1 cellular context compared by ENCODE assay signal in the genomic region with DNA sequence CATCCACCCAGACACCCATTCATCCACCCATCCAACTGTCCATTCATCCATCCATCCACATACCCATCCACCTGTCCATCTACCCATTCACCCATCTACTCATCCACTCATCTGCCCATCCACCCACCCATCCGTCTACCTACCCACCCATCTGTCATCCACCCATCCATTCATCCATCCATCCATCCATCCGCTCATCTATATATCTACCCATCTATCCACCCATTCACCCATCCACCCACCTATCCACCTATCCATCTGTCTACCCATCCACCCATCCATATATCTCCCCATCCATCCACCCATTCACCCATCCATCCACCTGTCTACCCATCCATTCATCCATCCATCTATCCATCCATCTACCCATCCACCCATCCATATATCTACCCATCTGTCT.
TF ChIP-seq lines count a peak whose summit lies in the region.

No MANE protein-coding gene starts in this region.

TF ChIP-seq in HEK293, 187 proteins besides CTCF, POLR2A, EP300 and RAD21 (continued from another document):
- TF ChIP-seq, protein P1, sequence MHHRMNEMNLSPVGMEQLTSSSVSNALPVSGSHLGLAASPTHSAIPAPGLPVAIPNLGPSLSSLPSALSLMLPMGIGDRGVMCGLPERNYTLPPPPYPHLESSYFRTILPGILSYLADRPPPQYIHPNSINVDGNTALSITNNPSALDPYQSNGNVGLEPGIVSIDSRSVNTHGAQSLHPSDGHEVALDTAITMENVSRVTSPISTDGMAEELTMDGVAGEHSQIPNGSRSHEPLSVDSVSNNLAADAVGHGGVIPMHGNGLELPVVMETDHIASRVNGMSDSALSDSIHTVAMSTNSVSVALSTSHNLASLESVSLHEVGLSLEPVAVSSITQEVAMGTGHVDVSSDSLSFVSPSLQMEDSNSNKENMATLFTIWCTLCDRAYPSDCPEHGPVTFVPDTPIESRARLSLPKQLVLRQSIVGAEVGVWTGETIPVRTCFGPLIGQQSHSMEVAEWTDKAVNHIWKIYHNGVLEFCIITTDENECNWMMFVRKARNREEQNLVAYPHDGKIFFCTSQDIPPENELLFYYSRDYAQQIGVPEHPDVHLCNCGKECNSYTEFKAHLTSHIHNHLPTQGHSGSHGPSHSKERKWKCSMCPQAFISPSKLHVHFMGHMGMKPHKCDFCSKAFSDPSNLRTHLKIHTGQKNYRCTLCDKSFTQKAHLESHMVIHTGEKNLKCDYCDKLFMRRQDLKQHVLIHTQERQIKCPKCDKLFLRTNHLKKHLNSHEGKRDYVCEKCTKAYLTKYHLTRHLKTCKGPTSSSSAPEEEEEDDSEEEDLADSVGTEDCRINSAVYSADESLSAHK (tag by site-specific recombination; IDR thresholded peaks at IDR 0.05), result no peak
- TF ChIP-seq ZNF132 (tag by site-specific recombination; IDR thresholded peaks at IDR 0.05; ENCODE audit: borderline replicate concordance), result no peak
- TF ChIP-seq, protein P2, sequence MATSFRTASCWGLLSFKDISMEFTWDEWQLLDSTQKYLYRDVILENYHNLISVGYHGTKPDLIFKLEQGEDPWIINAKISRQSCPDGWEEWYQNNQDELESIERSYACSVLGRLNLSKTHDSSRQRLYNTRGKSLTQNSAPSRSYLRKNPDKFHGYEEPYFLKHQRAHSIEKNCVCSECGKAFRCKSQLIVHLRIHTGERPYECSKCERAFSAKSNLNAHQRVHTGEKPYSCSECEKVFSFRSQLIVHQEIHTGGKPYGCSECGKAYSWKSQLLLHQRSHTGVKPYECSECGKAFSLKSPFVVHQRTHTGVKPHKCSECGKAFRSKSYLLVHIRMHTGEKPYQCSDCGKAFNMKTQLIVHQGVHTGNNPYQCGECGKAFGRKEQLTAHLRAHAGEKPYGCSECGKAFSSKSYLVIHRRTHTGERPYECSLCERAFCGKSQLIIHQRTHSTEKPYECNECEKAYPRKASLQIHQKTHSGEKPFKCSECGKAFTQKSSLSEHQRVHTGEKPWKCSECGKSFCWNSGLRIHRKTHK (tag by site-specific recombination; IDR thresholded peaks at IDR 0.05), result 0 out of 2 replicates have a peak, but pooled peaks have one; percentile 17
- TF ChIP-seq ZBTB1 (tag by site-specific recombination; IDR thresholded peaks at IDR 0.05), result no peak
- no peak for TF ChIP-seq ZNF354C (tag by site-specific recombination; IDR thresholded peaks at IDR 0.05; ENCODE audit: borderline replicate concordance, low read depth)
- TF ChIP-seq, protein P3, sequence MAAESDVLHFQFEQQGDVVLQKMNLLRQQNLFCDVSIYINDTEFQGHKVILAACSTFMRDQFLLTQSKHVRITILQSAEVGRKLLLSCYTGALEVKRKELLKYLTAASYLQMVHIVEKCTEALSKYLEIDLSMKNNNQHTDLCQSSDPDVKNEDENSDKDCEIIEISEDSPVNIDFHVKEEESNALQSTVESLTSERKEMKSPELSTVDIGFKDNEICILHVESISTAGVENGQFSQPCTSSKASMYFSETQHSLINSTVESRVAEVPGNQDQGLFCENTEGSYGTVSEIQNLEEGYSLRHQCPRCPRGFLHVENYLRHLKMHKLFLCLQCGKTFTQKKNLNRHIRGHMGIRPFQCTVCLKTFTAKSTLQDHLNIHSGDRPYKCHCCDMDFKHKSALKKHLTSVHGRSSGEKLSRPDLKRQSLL (tag by site-specific recombination; IDR thresholded peaks at IDR 0.05), result no peak
- TF ChIP-seq HOXA7 (CRISPR knock-in tag; IDR thresholded peaks at IDR 0.05; ENCODE audit: borderline replicate concordance), result no peak
- peak; percentile 53; the same call in 1 of the 2 replicates for TF ChIP-seq ZBTB17 (tag by site-specific recombination; IDR thresholded peaks at IDR 0.05)
- TF ChIP-seq ZNF677 (tag by site-specific recombination; IDR thresholded peaks at IDR 0.05), result no peak
- TF ChIP-seq, protein P4, sequence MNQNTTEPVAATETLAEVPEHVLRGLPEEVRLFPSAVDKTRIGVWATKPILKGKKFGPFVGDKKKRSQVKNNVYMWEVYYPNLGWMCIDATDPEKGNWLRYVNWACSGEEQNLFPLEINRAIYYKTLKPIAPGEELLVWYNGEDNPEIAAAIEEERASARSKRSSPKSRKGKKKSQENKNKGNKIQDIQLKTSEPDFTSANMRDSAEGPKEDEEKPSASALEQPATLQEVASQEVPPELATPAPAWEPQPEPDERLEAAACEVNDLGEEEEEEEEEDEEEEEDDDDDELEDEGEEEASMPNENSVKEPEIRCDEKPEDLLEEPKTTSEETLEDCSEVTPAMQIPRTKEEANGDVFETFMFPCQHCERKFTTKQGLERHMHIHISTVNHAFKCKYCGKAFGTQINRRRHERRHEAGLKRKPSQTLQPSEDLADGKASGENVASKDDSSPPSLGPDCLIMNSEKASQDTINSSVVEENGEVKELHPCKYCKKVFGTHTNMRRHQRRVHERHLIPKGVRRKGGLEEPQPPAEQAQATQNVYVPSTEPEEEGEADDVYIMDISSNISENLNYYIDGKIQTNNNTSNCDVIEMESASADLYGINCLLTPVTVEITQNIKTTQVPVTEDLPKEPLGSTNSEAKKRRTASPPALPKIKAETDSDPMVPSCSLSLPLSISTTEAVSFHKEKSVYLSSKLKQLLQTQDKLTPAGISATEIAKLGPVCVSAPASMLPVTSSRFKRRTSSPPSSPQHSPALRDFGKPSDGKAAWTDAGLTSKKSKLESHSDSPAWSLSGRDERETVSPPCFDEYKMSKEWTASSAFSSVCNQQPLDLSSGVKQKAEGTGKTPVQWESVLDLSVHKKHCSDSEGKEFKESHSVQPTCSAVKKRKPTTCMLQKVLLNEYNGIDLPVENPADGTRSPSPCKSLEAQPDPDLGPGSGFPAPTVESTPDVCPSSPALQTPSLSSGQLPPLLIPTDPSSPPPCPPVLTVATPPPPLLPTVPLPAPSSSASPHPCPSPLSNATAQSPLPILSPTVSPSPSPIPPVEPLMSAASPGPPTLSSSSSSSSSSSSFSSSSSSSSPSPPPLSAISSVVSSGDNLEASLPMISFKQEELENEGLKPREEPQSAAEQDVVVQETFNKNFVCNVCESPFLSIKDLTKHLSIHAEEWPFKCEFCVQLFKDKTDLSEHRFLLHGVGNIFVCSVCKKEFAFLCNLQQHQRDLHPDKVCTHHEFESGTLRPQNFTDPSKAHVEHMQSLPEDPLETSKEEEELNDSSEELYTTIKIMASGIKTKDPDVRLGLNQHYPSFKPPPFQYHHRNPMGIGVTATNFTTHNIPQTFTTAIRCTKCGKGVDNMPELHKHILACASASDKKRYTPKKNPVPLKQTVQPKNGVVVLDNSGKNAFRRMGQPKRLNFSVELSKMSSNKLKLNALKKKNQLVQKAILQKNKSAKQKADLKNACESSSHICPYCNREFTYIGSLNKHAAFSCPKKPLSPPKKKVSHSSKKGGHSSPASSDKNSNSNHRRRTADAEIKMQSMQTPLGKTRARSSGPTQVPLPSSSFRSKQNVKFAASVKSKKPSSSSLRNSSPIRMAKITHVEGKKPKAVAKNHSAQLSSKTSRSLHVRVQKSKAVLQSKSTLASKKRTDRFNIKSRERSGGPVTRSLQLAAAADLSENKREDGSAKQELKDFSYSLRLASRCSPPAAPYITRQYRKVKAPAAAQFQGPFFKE (tag by site-specific recombination; IDR thresholded peaks at IDR 0.05; ENCODE audit: borderline replicate concordance), result no peak
- TF ChIP-seq, protein P5, sequence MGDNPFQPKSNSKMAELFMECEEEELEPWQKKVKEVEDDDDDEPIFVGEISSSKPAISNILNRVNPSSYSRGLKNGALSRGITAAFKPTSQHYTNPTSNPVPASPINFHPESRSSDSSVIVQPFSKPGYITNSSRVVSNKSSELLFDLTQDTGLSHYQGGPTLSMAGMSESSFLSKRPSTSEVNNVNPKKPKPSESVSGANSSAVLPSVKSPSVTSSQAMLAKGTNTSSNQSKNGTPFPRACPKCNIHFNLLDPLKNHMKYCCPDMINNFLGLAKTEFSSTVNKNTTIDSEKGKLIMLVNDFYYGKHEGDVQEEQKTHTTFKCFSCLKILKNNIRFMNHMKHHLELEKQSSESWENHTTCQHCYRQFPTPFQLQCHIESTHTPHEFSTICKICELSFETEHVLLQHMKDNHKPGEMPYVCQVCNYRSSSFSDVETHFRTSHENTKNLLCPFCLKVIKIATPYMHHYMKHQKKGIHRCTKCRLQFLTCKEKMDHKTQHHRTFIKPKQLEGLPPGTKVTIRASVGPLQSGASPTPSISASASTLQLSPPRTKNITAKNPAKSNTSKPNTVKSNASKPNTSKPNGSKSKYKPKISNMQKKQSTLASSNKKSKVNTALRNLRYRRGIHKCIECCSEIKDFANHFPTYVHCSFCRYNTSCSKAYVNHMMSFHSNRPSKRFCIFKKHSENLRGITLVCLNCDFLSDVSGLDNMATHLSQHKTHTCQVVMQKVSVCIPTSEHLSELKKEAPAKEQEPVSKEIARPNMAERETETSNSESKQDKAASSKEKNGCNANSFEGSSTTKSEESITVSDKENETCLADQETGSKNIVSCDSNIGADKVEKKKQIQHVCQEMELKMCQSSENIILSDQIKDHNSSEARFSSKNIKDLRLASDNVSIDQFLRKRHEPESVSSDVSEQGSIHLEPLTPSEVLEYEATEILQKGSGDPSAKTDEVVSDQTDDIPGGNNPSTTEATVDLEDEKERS (tag by site-specific recombination; IDR thresholded peaks at IDR 0.05), result no peak
- no peak for TF ChIP-seq ZNF23 (tag by site-specific recombination; IDR thresholded peaks at IDR 0.05; ENCODE audit: borderline replicate concordance)
- peak; percentile 27 for TF ChIP-seq ZFHX2 (tag by site-specific recombination; conservative IDR thresholded peaks at IDR 0.05)
- no peak for TF ChIP-seq ZNF791 (tag by site-specific recombination; IDR thresholded peaks at IDR 0.05)
- no peak for TF ChIP-seq ZNF324 (tag by site-specific recombination; IDR thresholded peaks at IDR 0.05)
- TF ChIP-seq ZNF350 (tag by site-specific recombination; IDR thresholded peaks at IDR 0.05), result no peak
- TF ChIP-seq, protein P6, sequence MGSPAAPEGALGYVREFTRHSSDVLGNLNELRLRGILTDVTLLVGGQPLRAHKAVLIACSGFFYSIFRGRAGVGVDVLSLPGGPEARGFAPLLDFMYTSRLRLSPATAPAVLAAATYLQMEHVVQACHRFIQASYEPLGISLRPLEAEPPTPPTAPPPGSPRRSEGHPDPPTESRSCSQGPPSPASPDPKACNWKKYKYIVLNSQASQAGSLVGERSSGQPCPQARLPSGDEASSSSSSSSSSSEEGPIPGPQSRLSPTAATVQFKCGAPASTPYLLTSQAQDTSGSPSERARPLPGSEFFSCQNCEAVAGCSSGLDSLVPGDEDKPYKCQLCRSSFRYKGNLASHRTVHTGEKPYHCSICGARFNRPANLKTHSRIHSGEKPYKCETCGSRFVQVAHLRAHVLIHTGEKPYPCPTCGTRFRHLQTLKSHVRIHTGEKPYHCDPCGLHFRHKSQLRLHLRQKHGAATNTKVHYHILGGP (tag by site-specific recombination; IDR thresholded peaks at IDR 0.05), result no peak
- no peak for TF ChIP-seq ZEB2 (tag by site-specific recombination; IDR thresholded peaks at IDR 0.05)
- no peak for TF ChIP-seq ZNF664 (tag by site-specific recombination; IDR thresholded peaks at IDR 0.05)
- no peak for TF ChIP-seq MZF1 (tag by site-specific recombination; IDR thresholded peaks at IDR 0.05; ENCODE audit: borderline replicate concordance)
- TF ChIP-seq, protein P7, sequence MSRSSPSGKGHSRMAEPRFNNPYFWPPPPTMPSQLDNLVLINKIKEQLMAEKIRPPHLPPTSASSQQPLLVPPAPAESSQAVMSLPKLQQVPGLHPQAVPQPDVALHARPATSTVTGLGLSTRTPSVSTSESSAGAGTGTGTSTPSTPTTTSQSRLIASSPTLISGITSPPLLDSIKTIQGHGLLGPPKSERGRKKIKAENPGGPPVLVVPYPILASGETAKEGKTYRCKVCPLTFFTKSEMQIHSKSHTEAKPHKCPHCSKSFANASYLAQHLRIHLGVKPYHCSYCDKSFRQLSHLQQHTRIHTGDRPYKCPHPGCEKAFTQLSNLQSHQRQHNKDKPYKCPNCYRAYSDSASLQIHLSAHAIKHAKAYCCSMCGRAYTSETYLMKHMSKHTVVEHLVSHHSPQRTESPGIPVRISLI (tag by site-specific recombination; IDR thresholded peaks at IDR 0.05), result no peak
- no peak for TF ChIP-seq ZNF830 (tag by site-specific recombination; IDR thresholded peaks at IDR 0.05; ENCODE audit: low read depth)
- no peak for TF ChIP-seq SETDB1 (IDR thresholded peaks at IDR 0.05; ENCODE audit: insufficient read length, low read length)
- TF ChIP-seq, protein P8, sequence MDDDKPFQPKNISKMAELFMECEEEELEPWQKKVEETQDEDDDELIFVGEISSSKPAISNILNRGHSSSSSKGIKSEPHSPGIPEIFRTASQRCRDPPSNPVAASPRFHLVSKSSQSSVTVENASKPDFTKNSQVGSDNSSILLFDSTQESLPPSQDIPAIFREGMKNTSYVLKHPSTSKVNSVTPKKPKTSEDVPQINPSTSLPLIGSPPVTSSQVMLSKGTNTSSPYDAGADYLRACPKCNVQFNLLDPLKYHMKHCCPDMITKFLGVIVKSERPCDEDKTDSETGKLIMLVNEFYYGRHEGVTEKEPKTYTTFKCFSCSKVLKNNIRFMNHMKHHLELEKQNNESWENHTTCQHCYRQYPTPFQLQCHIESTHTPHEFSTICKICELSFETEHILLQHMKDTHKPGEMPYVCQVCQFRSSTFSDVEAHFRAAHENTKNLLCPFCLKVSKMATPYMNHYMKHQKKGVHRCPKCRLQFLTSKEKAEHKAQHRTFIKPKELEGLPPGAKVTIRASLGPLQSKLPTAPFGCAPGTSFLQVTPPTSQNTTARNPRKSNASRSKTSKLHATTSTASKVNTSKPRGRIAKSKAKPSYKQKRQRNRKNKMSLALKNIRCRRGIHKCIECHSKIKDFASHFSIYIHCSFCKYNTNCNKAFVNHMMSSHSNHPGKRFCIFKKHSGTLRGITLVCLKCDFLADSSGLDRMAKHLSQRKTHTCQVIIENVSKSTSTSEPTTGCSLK (tag by site-specific recombination; IDR thresholded peaks at IDR 0.05), result no peak
- no peak for TF ChIP-seq RBAK (tag by site-specific recombination; IDR thresholded peaks at IDR 0.05)
- TF ChIP-seq, protein P9, sequence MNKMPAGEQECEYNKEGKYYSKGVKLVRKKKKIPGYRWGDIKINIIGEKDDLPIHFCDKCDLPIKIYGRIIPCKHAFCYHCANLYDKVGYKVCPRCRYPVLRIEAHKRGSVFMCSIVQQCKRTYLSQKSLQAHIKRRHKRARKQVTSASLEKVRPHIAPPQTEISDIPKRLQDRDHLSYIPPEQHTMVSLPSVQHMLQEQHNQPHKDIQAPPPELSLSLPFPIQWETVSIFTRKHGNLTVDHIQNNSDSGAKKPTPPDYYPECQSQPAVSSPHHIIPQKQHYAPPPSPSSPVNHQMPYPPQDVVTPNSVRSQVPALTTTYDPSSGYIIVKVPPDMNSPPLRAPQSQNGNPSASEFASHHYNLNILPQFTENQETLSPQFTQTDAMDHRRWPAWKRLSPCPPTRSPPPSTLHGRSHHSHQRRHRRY (tag by site-specific recombination; IDR thresholded peaks at IDR 0.05), result no peak
- TF ChIP-seq ZNF221 (tag by site-specific recombination; IDR thresholded peaks at IDR 0.05; ENCODE audit: borderline replicate concordance), result no peak
- TF ChIP-seq BCL11B (tag by site-specific recombination; IDR thresholded peaks at IDR 0.05; ENCODE audit: low read depth), result no peak
TF ChIP-seq in HEK293: peak in this region for 4.
